ENCODE assay signal across 12 cellular contexts in genomic region chr4:40915318-40916217, GRCh38.
DNase-seq lines count a peak whose midpoint lies in the region; ATAC-seq and TF ChIP-seq lines count a peak whose summit lies in the region.
"Had no signal": no experiment of that assay in that cellular context is flagged by ENCODE, and none has a peak within 500 bp of the region (broad histone marks: within the 10 kb centered on the region; RNA-seq: fewer than 3 reads in every experiment).

No MANE protein-coding gene starts in this region.

- TF ChIP-seq POLR2A in suprapubic skin (IDR thresholded peaks at IDR 0.05): no peak

- CTCF ChIA-PET in activated CD8-positive, alpha-beta memory T cell treated with anti-CD3 and anti-CD28 coated beads, Interleukin-2, amount 10 ng/mL, durations not matched to agents 7 days and 5 days (lab: Charles Lee): interaction anchor here (1.4 kb wide), 1 partner anchor 9 kb away, joined by 7 read pairs; no protein-coding TSS in a partner anchor

- H3K27ac ChIP-seq in suprapubic skin: peak overlapping the region; percentile 21
- H3K27ac ChIP-seq: adrenal gland had no signal

- H3K4me3 ChIP-seq in kidney epithelial cell (ENCODE audit: low read depth, low read length) (no peak overlapping the region), suprapubic skin (no peak overlapping the region)
- H3K4me3 ChIP-seq: adrenal gland had no signal

- peak in 1 of 2 donors; percentile 26 for DNase-seq in activated naive CD4-positive, alpha-beta T cell treated with anti-CD3 and anti-CD28 coated beads, Interleukin-2, amount 50 U/mL, for 72 hours (ENCODE audit: low spot score in 2 of 2)
- no peak for DNase-seq in activated naive CD4-positive, alpha-beta T cell (lab: John Stamatoyannopoulos, UW)
- peak; percentile 22 to 34 for DNase-seq in activated T-cell treated with anti-CD3 and anti-CD28 coated beads, Interleukin-2, amount 50 U/mL, for 72 hours
- peak; percentile 91 for DNase-seq in kidney epithelial cell (ENCODE audit: low read depth)
- no peak for DNase-seq in suprapubic skin (ENCODE audit: low spot score in 2 of 2)
- no peak for DNase-seq in activated CD8-positive, alpha-beta memory T cell treated with anti-CD3 and anti-CD28 coated beads, Interleukin-2, amount 10 ng/mL, durations not matched to agents 7 days and 5 days
- DNase-seq: adrenal gland; naive thymus-derived CD4-positive, alpha-beta T cell; NCI-H345 had no signal

- H3K9me3 Mint-ChIP-seq in activated naive CD4-positive, alpha-beta T cell treated with anti-CD3 and anti-CD28 coated beads, Interleukin-2, amount 50 U/mL, for 72 hours: peaks cover 3 to 8% of the 10 kb centered on the region in 2 donors
- no peaks in the 10 kb centered on the region for H3K9me3 Mint-ChIP-seq in activated T-cell treated with anti-CD3 and anti-CD28 coated beads, Interleukin-2, amount 50 U/mL, for 72 hours
- H3K9me3 Mint-ChIP-seq in activated CD8-positive, alpha-beta memory T cell treated with anti-CD3 and anti-CD28 coated beads, Interleukin-2, amount 10 ng/mL, durations not matched to agents 7 days and 5 days (ENCODE audit: low read depth): no peaks in the 10 kb centered on the region
- H3K9me3 Mint-ChIP-seq: CD4-positive, CD25-positive, alpha-beta regulatory T cell had no signal

- H3K36me3 ChIP-seq in kidney epithelial cell (ENCODE audit: control insufficient read depth, insufficient read depth, low read length): no peaks in the 10 kb centered on the region
- no peaks in the 10 kb centered on the region for H3K36me3 ChIP-seq in suprapubic skin
- H3K36me3 ChIP-seq: adrenal gland had no signal

- peak overlapping the region; percentile 50 to 62 for H3K4me3 Mint-ChIP-seq in activated T-cell treated with anti-CD3 and anti-CD28 coated beads, Interleukin-2, amount 50 U/mL, for 72 hours
- H3K4me3 Mint-ChIP-seq in activated CD8-positive, alpha-beta memory T cell treated with anti-CD3 and anti-CD28 coated beads, Interleukin-2, amount 10 ng/mL, durations not matched to agents 7 days and 5 days: no peak overlapping the region
- H3K4me3 Mint-ChIP-seq: CD4-positive, CD25-positive, alpha-beta regulatory T cell; naive thymus-derived CD4-positive, alpha-beta T cell had no signal

- H3K27me3 ChIP-seq in kidney epithelial cell (ENCODE audit: control insufficient read depth, insufficient read depth, low read length) (no peaks in the 10 kb centered on the region), suprapubic skin (no peaks in the 10 kb centered on the region)
- H3K27me3 ChIP-seq: adrenal gland had no signal

- TF ChIP-seq CTCF in kidney epithelial cell (IDR thresholded peaks at IDR 0.05; ENCODE audit: insufficient read depth, low read length, poor library complexity, severe bottlenecking) (no peak), suprapubic skin (IDR thresholded peaks at IDR 0.05) (no peak)

- TF ChIP-seq EP300 in suprapubic skin (IDR thresholded peaks at IDR 0.05): no peak

- ATAC-seq in activated naive CD4-positive, alpha-beta T cell treated with anti-CD3 and anti-CD28 coated beads, Interleukin-2, amount 50 U/mL, for 72 hours: peak; percentile 63 to 84
- peak; percentile 66 to 75 for ATAC-seq in activated T-cell treated with anti-CD3 and anti-CD28 coated beads, Interleukin-2, amount 50 U/mL, for 72 hours (replicated peaks in 1 of 2)
- ATAC-seq in HG02798 (IDR thresholded peaks at IDR 0.05; ENCODE audit: poor library complexity, unreplicated experiment): no peak
- no peak for ATAC-seq in activated CD8-positive, alpha-beta memory T cell treated with anti-CD3 and anti-CD28 coated beads, Interleukin-2, amount 10 ng/mL, durations not matched to agents 7 days and 5 days
- ATAC-seq in GM18498 (IDR thresholded peaks at IDR 0.05; ENCODE audit: unreplicated experiment): no peak
- ATAC-seq: naive thymus-derived CD4-positive, alpha-beta T cell had no signal

- peaks cover 46% of the 10 kb centered on the region for H3K4me1 Mint-ChIP-seq in activated T-cell treated with anti-CD3 and anti-CD28 coated beads, Interleukin-2, amount 50 U/mL, for 72 hours (ENCODE audit: low read depth)
- H3K4me1 Mint-ChIP-seq in activated CD8-positive, alpha-beta memory T cell treated with anti-CD3 and anti-CD28 coated beads, Interleukin-2, amount 10 ng/mL, durations not matched to agents 7 days and 5 days: peaks cover 6% of the 10 kb centered on the region

- no peaks in the 10 kb centered on the region for H3K27me3 Mint-ChIP-seq in activated T-cell treated with anti-CD3 and anti-CD28 coated beads, Interleukin-2, amount 50 U/mL, for 72 hours (ENCODE audit: low read depth)
- H3K27me3 Mint-ChIP-seq in activated CD8-positive, alpha-beta memory T cell treated with anti-CD3 and anti-CD28 coated beads, Interleukin-2, amount 10 ng/mL, durations not matched to agents 7 days and 5 days: peaks cover 9% of the 10 kb centered on the region
- H3K27me3 Mint-ChIP-seq: naive thymus-derived CD4-positive, alpha-beta T cell had no signal

- WGBS in suprapubic skin: 50% methylated on average over 12 of the region's 12 CpGs

- H3K4me1 ChIP-seq in suprapubic skin: peaks cover 31% of the 10 kb centered on the region

- peak overlapping the region; percentile 48 to 75 for H3K27ac Mint-ChIP-seq in activated naive CD4-positive, alpha-beta T cell treated with anti-CD3 and anti-CD28 coated beads, Interleukin-2, amount 50 U/mL, for 72 hours
- peak overlapping the region; percentile 19 for H3K27ac Mint-ChIP-seq in activated T-cell treated with anti-CD3 and anti-CD28 coated beads, Interleukin-2, amount 50 U/mL, for 72 hours
- H3K27ac Mint-ChIP-seq in activated CD8-positive, alpha-beta memory T cell treated with anti-CD3 and anti-CD28 coated beads, Interleukin-2, amount 10 ng/mL, durations not matched to agents 7 days and 5 days: no peak overlapping the region
- H3K27ac Mint-ChIP-seq: naive thymus-derived CD4-positive, alpha-beta T cell had no signal

- H3K36me3 Mint-ChIP-seq in activated naive CD4-positive, alpha-beta T cell treated with anti-CD3 and anti-CD28 coated beads, Interleukin-2, amount 50 U/mL, for 72 hours: peaks cover 0 to 11% of the 10 kb centered on the region in 2 donors
- H3K36me3 Mint-ChIP-seq in activated T-cell treated with anti-CD3 and anti-CD28 coated beads, Interleukin-2, amount 50 U/mL, for 72 hours (ENCODE audit: insufficient read depth in 2 of 2): peaks cover 0 to 3% of the 10 kb centered on the region in 2 donors
- H3K36me3 Mint-ChIP-seq in activated CD8-positive, alpha-beta memory T cell treated with anti-CD3 and anti-CD28 coated beads, Interleukin-2, amount 10 ng/mL, durations not matched to agents 7 days and 5 days: no peaks in the 10 kb centered on the region
- H3K36me3 Mint-ChIP-seq: CD4-positive, CD25-positive, alpha-beta regulatory T cell; naive thymus-derived CD4-positive, alpha-beta T cell had no signal

- no peaks in the 10 kb centered on the region for H3K9me3 ChIP-seq in suprapubic skin
- H3K9me3 ChIP-seq: adrenal gland had no signal

Comparison
In these comparisons a context has a peak if more than half of its experiments do, and no peak if none do; other contexts are left out.
1. ATAC-seq: peak in activated naive CD4-positive, alpha-beta T cell treated with anti-CD3 and anti-CD28 coated beads, Interleukin-2, amount 50 U/mL, for 72 hours (2 of 2) and activated T-cell treated with anti-CD3 and anti-CD28 coated beads, Interleukin-2, amount 50 U/mL, for 72 hours (2 of 2); none in HG02798 (single experiment), activated CD8-positive, alpha-beta memory T cell treated with anti-CD3 and anti-CD28 coated beads, Interleukin-2, amount 10 ng/mL, durations not matched to agents 7 days and 5 days (single experiment) and GM18498 (single experiment).
2. DNase-seq: peak in activated T-cell treated with anti-CD3 and anti-CD28 coated beads, Interleukin-2, amount 50 U/mL, for 72 hours (2 of 2) and kidney epithelial cell (single experiment); none in activated naive CD4-positive, alpha-beta T cell (0 of 4), suprapubic skin (0 of 2) and activated CD8-positive, alpha-beta memory T cell treated with anti-CD3 and anti-CD28 coated beads, Interleukin-2, amount 10 ng/mL, durations not matched to agents 7 days and 5 days (single experiment).